14 cellular contexts compared by ENCODE assay signal in the genomic region with DNA sequence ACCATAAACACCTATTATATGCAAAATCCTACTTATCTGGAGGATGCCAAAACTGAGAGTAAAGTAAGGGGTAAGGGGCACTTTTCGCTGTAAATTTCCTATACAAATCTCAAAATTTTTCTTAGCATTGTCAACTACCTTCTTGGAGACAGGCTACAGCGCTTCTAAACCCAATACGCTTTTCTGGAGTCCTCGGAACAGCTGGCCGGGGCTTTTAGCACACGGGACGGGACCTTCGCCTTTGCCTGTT. TPM values are rescaled to one million over a fixed set of nuclear protein-coding genes. Genes with fewer than 3 reads are reported as not detected.
DNase-seq lines count a peak whose midpoint lies in the region; ATAC-seq and TF ChIP-seq lines count a peak whose summit lies in the region.
"Had no signal": no experiment of that assay in that cellular context is flagged by ENCODE, and none has a peak within 500 bp of the region (broad histone marks: within the 10 kb centered on the region; RNA-seq: fewer than 3 reads in every experiment).

No MANE protein-coding gene starts in this region.

- H3K27ac ChIP-seq in ACC112 (ENCODE audit: low read depth, low read length) = peak overlapping the region; percentile 61
- H3K27ac ChIP-seq in Panc1 (ENCODE audit: low read length) = peak overlapping the region; percentile 70
- H3K27ac ChIP-seq in osteoblast (ENCODE audit: low read depth, low read length) = peak overlapping the region; percentile 88

- in situ Hi-C loops in Panc1 (cut with HindIII; ENCODE audit: low pct_unique_long_range_greater_than_20kb, low sequenced_read_pairs) (no loop called here), ACHN (cut with HindIII; ENCODE audit: low pct_ligation_motif_present, low pct_unique_long_range_greater_than_20kb, low sequenced_read_pairs) (no loop called here)

- H4K20me1 ChIP-seq in osteoblast (ENCODE audit: insufficient read depth, low read length) = no peaks in the 10 kb centered on the region

- H3K9me3 ChIP-seq in Panc1 (ENCODE audit: control insufficient read depth, insufficient read depth, low read depth, low read length) (no peaks in the 10 kb centered on the region), osteoblast (ENCODE audit: low read depth, low read length) (no peaks in the 10 kb centered on the region)

- H3K27me3 ChIP-seq in ACC112 (ENCODE audit: insufficient read depth, low read length) (no peaks in the 10 kb centered on the region), Panc1 (ENCODE audit: control insufficient read depth, insufficient read depth, low read length) (no peaks in the 10 kb centered on the region), osteoblast (ENCODE audit: insufficient read depth, low read length) (no peaks in the 10 kb centered on the region)

- no TSS peak for BruUV-seq in Panc1 (replicated peaks; lab: Mats Ljungman, UMichigan)

- H3K36me3 ChIP-seq in ACC112 (ENCODE audit: insufficient read depth, low read length) = no peaks in the 10 kb centered on the region
- H3K36me3 ChIP-seq in Panc1 (ENCODE audit: control insufficient read depth, insufficient read depth, low read length) = no peaks in the 10 kb centered on the region
- no peaks in the 10 kb centered on the region for H3K36me3 ChIP-seq in osteoblast (ENCODE audit: insufficient read depth, low read length)

- H3K4me2 ChIP-seq in osteoblast (ENCODE audit: insufficient read depth, low read length) = peak overlapping the region; percentile 96

- H3K79me2 ChIP-seq in ACC112 (ENCODE audit: control insufficient read depth, insufficient read depth, low read length, unreplicated experiment) (no peaks in the 10 kb centered on the region), osteoblast (ENCODE audit: insufficient read depth, low read length) (peaks cover 31% of the 10 kb centered on the region)

- no peak for TF ChIP-seq CTCF in Panc1 (IDR thresholded peaks at IDR 0.05)
- no peak for TF ChIP-seq CTCF in fibroblast of pulmonary artery (IDR thresholded peaks at IDR 0.05; ENCODE audit: low read length, missing control alignments)
- TF ChIP-seq CTCF in osteoblast (IDR thresholded peaks at IDR 0.05; ENCODE audit: extremely low read depth, low read depth, low read length) = no peak

- H3K4me1 ChIP-seq in ACC112 (ENCODE audit: control insufficient read depth, insufficient read depth, low read length, unreplicated experiment) = peaks cover 11% of the 10 kb centered on the region
- H3K4me1 ChIP-seq in Panc1 (ENCODE audit: control insufficient read depth, insufficient read depth, low read length) = no peaks in the 10 kb centered on the region
- peaks cover 31% of the 10 kb centered on the region for H3K4me1 ChIP-seq in osteoblast (ENCODE audit: insufficient read depth, low read length)

- DNase-seq in Panc1 (ENCODE audit: low read depth, low spot score) (no peak), fibroblast of pulmonary artery (ENCODE audit: low read depth) (no peak), osteoblast (ENCODE audit: insufficient read length, low spot score, missing footprints) (peak; percentile 59), ACHN (no peak), cerebellar cortex (ENCODE audit: low spot score) (no peak), ureter (ENCODE audit: low spot score) (no peak)
- DNase-seq in activated CD8-positive, alpha-beta memory T cell treated with anti-CD3 and anti-CD28 coated beads, Interleukin-2, amount 50 U/mL, for 4 hours = no peak
- DNase-seq: activated CD4-positive, alpha-beta T cell treated with anti-CD3 and anti-CD28 coated beads for 36 hours; C1 segment of cervical spinal cord; NCI-H1694 had no signal

- H3K4me3 ChIP-seq in ACC112 (ENCODE audit: low read depth, low read length) = peak overlapping the region; percentile 74
- peak overlapping the region; percentile 33 to 54 for H3K4me3 ChIP-seq in Panc1 (ENCODE audit: low read depth in 2 of 2, low read length in 2 of 2)
- H3K4me3 ChIP-seq in fibroblast of pulmonary artery (replicated peaks; ENCODE audit: low read depth, low read length) = peak overlapping the region; percentile 63
- H3K4me3 ChIP-seq in osteoblast (ENCODE audit: insufficient read depth, low read length) = peak overlapping the region; percentile 74

- CTCF ChIA-PET in Panc1 (lab: Charles Lee) = no interaction called here

- intact Hi-C loops in Panc1 (cut with micrococcal nuclease; ENCODE audit: unreplicated experiment) = no loop called here

- peak overlapping the region; percentile 70 for H2AFZ ChIP-seq in ACC112 (ENCODE audit: low read length, unreplicated experiment)
- peak overlapping the region; percentile 85 for H2AFZ ChIP-seq in osteoblast (ENCODE audit: low read length)

- POLR2A ChIA-PET in Panc1 (lab: Charles Lee) = no interaction called here

- peak; percentile 54 for ATAC-seq in Panc1
- ATAC-seq: activated CD4-positive, alpha-beta T cell treated with anti-CD3 and anti-CD28 coated beads for 36 hours had no signal

RNA-seq across cellular contexts. Expression of gene TWIST1, which starts 10.4 kb away (rescaled TPM):
- total RNA-seq in Panc1 (2021; ENCODE audit: unreplicated experiment) (not detected), osteoblast (101 and 113 TPM in 2 replicates), ureter (3.7 TPM)
- not detected for polyA plus RNA-seq in Panc1 (2012; ENCODE audit: insufficient read length)
- total RNA-seq: activated naive CD8-positive, alpha-beta T cell treated with anti-CD3 and anti-CD28 coated beads, Interleukin-2, amount 10 ng/mL, durations not matched to agents 7 days and 5 days had no signal
- polyA plus RNA-seq: neural cell had no signal

RNA-seq across cellular contexts. Expression of gene FERD3L, which starts 38.2 kb away (rescaled TPM):
- total RNA-seq in Panc1 (2021; ENCODE audit: unreplicated experiment) (not detected), osteoblast (not detected in 2 replicates), ureter (0.86 TPM)
- not detected for polyA plus RNA-seq in Panc1 (2012; ENCODE audit: insufficient read length)
- total RNA-seq: activated CD4-positive, alpha-beta T cell treated with anti-CD3 and anti-CD28 coated beads for 36 hours; activated naive CD8-positive, alpha-beta T cell treated with anti-CD3 and anti-CD28 coated beads, Interleukin-2, amount 10 ng/mL, durations not matched to agents 7 days and 5 days; frontal cortex had no signal
- polyA plus RNA-seq: neural cell had no signal

Comparison
In these comparisons a context has a peak if more than half of its experiments do, and no peak if none do; other contexts are left out.
1. RNA of gene TWIST1, which starts 10.4 kb away (total RNA-seq): 101 to 113 TPM in osteoblast; 3.7 TPM in ureter (single experiment) and not detected in Panc1 (single experiment); every median in the first group is over 10 times any median in the second.
2. Peak in every context shown above with its lines, with median percentiles within 50 percentile points of each other: H3K27ac ChIP-seq and H3K4me3 ChIP-seq.